ENCODE assay signal across 11 cellular contexts in genomic region chr20:36932476-36933426, GRCh38. TPM values are rescaled to one million over a fixed set of nuclear protein-coding genes. Genes with fewer than 3 reads are reported as not detected.
A peak's percentile ranks its signal among the peaks of the same experiment; 100 is the strongest.
DNase-seq lines count a peak whose midpoint lies in the region; ATAC-seq and TF ChIP-seq lines count a peak whose summit lies in the region.
"Had no signal": no experiment of that assay in that cellular context is flagged by ENCODE, and none has a peak within 500 bp of the region (broad histone marks: within the 10 kb centered on the region; RNA-seq: fewer than 3 reads in every experiment).

No MANE protein-coding gene starts in this region.

- no peaks in the 10 kb centered on the region for H3K9me3 ChIP-seq in uterus

- no peaks in the 10 kb centered on the region for H3K9me3 Mint-ChIP-seq in activated CD4-positive, alpha-beta T cell treated with anti-CD3 and anti-CD28 coated beads, Interleukin-2, amount 10 ng/mL, durations not matched to agents 7 days and 5 days
- no peaks in the 10 kb centered on the region for H3K9me3 Mint-ChIP-seq in activated CD4-positive, alpha-beta memory T cell treated with anti-CD3 and anti-CD28 coated beads for 36 hours
- H3K9me3 Mint-ChIP-seq in stimulated activated effector memory CD8-positive, alpha-beta T cell treated with anti-CD3 and anti-CD28 coated beads, Interleukin-12 subunit alpha, Interleukin-12 subunit beta, amount 100 ng/mL, for 72 hours = no peaks in the 10 kb centered on the region

- intact Hi-C loops in activated CD4-positive, alpha-beta memory T cell treated with anti-CD3 and anti-CD28 coated beads for 36 hours (cut with micrococcal nuclease) = no loop called here
- intact Hi-C loops in uterus (cut with DNase I; ENCODE audit: low total_unique reads) = no loop called here

- POLR2A ChIA-PET in activated CD4-positive, alpha-beta T cell treated with anti-CD3 and anti-CD28 coated beads, Interleukin-2, amount 10 ng/mL, durations not matched to agents 7 days and 5 days (lab: Charles Lee) = no interaction called here
- POLR2A ChIA-PET in activated CD4-positive, alpha-beta memory T cell treated with anti-CD3 and anti-CD28 coated beads for 36 hours (lab: Charles Lee) = no interaction called here

- H3K27me3 Mint-ChIP-seq in activated CD4-positive, alpha-beta T cell treated with anti-CD3 and anti-CD28 coated beads, Interleukin-2, amount 10 ng/mL, durations not matched to agents 7 days and 5 days = no peaks in the 10 kb centered on the region
- no peaks in the 10 kb centered on the region for H3K27me3 Mint-ChIP-seq in activated CD4-positive, alpha-beta memory T cell treated with anti-CD3 and anti-CD28 coated beads for 36 hours

- H3K36me3 Mint-ChIP-seq in activated CD4-positive, alpha-beta T cell treated with anti-CD3 and anti-CD28 coated beads, Interleukin-2, amount 10 ng/mL, durations not matched to agents 7 days and 5 days (ENCODE audit: low read depth) = peaks cover 77% of the 10 kb centered on the region
- H3K36me3 Mint-ChIP-seq in activated CD4-positive, alpha-beta memory T cell treated with anti-CD3 and anti-CD28 coated beads for 36 hours = peaks cover 47% of the 10 kb centered on the region
- peaks cover 100% of the 10 kb centered on the region for H3K36me3 Mint-ChIP-seq in stimulated activated effector memory CD8-positive, alpha-beta T cell treated with anti-CD3 and anti-CD28 coated beads, Interleukin-12 subunit alpha, Interleukin-12 subunit beta, amount 100 ng/mL, for 72 hours

- CTCF ChIA-PET in activated CD4-positive, alpha-beta T cell treated with anti-CD3 and anti-CD28 coated beads, Interleukin-2, amount 10 ng/mL, durations not matched to agents 7 days and 5 days (lab: Charles Lee) = interaction anchor here (1.0 to 1.9 kb wide), 3 partner anchors 9 to 12 kb away, joined by 3 to 6 read pairs (median 5); no protein-coding TSS in a partner anchor
- CTCF ChIA-PET in activated CD4-positive, alpha-beta memory T cell treated with anti-CD3 and anti-CD28 coated beads for 36 hours (lab: Charles Lee) = interaction anchor here (1.1 to 1.5 kb wide), 2 partner anchors 13 to 32 kb away, joined by 3 to 4 read pairs; no protein-coding TSS in a partner anchor

- H3K27ac ChIP-seq in uterus = peak overlapping the region in 1 of 2 donors; percentile 47
- H3K27ac ChIP-seq: PC-9 had no signal

- no peak for TF ChIP-seq CTCF in fibroblast of mammary gland (conservative IDR thresholded peaks at IDR 0.05; ENCODE audit: control insufficient read depth, insufficient read depth, low read depth, low read length)
- no peak for TF ChIP-seq CTCF in uterus (IDR thresholded peaks at IDR 0.05)

- no peak for DNase-seq in activated CD4-positive, alpha-beta T cell treated with anti-CD3 and anti-CD28 coated beads, Interleukin-2, amount 10 ng/mL, durations not matched to agents 7 days and 5 days
- DNase-seq in activated CD4-positive, alpha-beta T cell treated with anti-CD3 and anti-CD28 coated beads, Interleukin-2, amount 50 U/mL, for 4 hours = no peak
- DNase-seq in activated CD4-positive, alpha-beta memory T cell treated with anti-CD3 and anti-CD28 coated beads for 36 hours = no peak
- DNase-seq in fibroblast of mammary gland (ENCODE audit: low read depth) = peak; percentile 61
- no peak for DNase-seq in stimulated activated effector memory CD8-positive, alpha-beta T cell treated with anti-CD3 and anti-CD28 coated beads, Interleukin-12 subunit alpha, Interleukin-12 subunit beta, amount 100 ng/mL, for 72 hours (ENCODE audit: low spot score in 2 of 2)
- DNase-seq in uterus = no peak
- DNase-seq: NCI-H1048, NCI-H226 had no signal

- no peaks in the 10 kb centered on the region for H3K4me1 ChIP-seq in uterus

- no peak overlapping the region for H3K4me3 Mint-ChIP-seq in activated CD4-positive, alpha-beta T cell treated with anti-CD3 and anti-CD28 coated beads, Interleukin-2, amount 10 ng/mL, durations not matched to agents 7 days and 5 days
- no peak overlapping the region for H3K4me3 Mint-ChIP-seq in activated CD4-positive, alpha-beta memory T cell treated with anti-CD3 and anti-CD28 coated beads for 36 hours
- no peak overlapping the region for H3K4me3 Mint-ChIP-seq in stimulated activated effector memory CD8-positive, alpha-beta T cell treated with anti-CD3 and anti-CD28 coated beads, Interleukin-12 subunit alpha, Interleukin-12 subunit beta, amount 100 ng/mL, for 72 hours

- peak overlapping the region; percentile 10 for H3K27ac Mint-ChIP-seq in activated CD4-positive, alpha-beta T cell treated with anti-CD3 and anti-CD28 coated beads, Interleukin-2, amount 10 ng/mL, durations not matched to agents 7 days and 5 days
- H3K27ac Mint-ChIP-seq in activated CD4-positive, alpha-beta memory T cell treated with anti-CD3 and anti-CD28 coated beads for 36 hours = peak overlapping the region; percentile 72
- peak overlapping the region; percentile 29 for H3K27ac Mint-ChIP-seq in stimulated activated effector memory CD8-positive, alpha-beta T cell treated with anti-CD3 and anti-CD28 coated beads, Interleukin-12 subunit alpha, Interleukin-12 subunit beta, amount 100 ng/mL, for 72 hours

- H3K4me1 Mint-ChIP-seq in activated CD4-positive, alpha-beta T cell treated with anti-CD3 and anti-CD28 coated beads, Interleukin-2, amount 10 ng/mL, durations not matched to agents 7 days and 5 days = peaks cover 59% of the 10 kb centered on the region
- peaks cover 56% of the 10 kb centered on the region for H3K4me1 Mint-ChIP-seq in activated CD4-positive, alpha-beta memory T cell treated with anti-CD3 and anti-CD28 coated beads for 36 hours (ENCODE audit: low read depth)
- peaks cover 43% of the 10 kb centered on the region for H3K4me1 Mint-ChIP-seq in stimulated activated effector memory CD8-positive, alpha-beta T cell treated with anti-CD3 and anti-CD28 coated beads, Interleukin-12 subunit alpha, Interleukin-12 subunit beta, amount 100 ng/mL, for 72 hours

- ATAC-seq in stimulated activated effector memory CD8-positive, alpha-beta T cell treated with anti-CD3 and anti-CD28 coated beads, Interleukin-12 subunit alpha, Interleukin-12 subunit beta, amount 100 ng/mL, for 72 hours = no peak
- ATAC-seq in HG03571 (IDR thresholded peaks at IDR 0.05; ENCODE audit: unreplicated experiment) (no peak), HG03457 (IDR thresholded peaks at IDR 0.05; ENCODE audit: unreplicated experiment) (no peak)

- H3K36me3 ChIP-seq in uterus = peaks cover 0 to 3% of the 10 kb centered on the region in 2 donors

- no peak for TF ChIP-seq POLR2A in uterus (IDR thresholded peaks at IDR 0.05)

- no peaks in the 10 kb centered on the region for H3K27me3 ChIP-seq in uterus

- H3K4me3 ChIP-seq in fibroblast of mammary gland (ENCODE audit: control insufficient read depth, low read depth, low read length) (no peak overlapping the region), uterus (no peak overlapping the region)
- H3K4me3 ChIP-seq: PC-9 had no signal

RNA-seq across cellular contexts. Expression of gene SAMHD1, which starts 18.8 kb away (rescaled TPM):
- 100 to 1,000 TPM; 396 to 408 TPM for total RNA-seq in activated CD4-positive, alpha-beta T cell treated with anti-CD3 and anti-CD28 coated beads, Interleukin-2, amount 10 ng/mL, durations not matched to agents 7 days and 5 days
- total RNA-seq in activated CD4-positive, alpha-beta memory T cell treated with anti-CD3 and anti-CD28 coated beads for 36 hours = 10 to 100 TPM; 50.4 to 57.7 TPM
- 100 to 1,000 TPM in 3 of 4 donors, 10 to 100 TPM in 1; 76.8 to 172 (median 104) TPM for total RNA-seq in uterus

RNA-seq across cellular contexts. Expression of gene TLDC2, which starts 56.8 kb away (rescaled TPM):
- not detected for total RNA-seq in activated CD4-positive, alpha-beta T cell treated with anti-CD3 and anti-CD28 coated beads, Interleukin-2, amount 10 ng/mL, durations not matched to agents 7 days and 5 days
- total RNA-seq in activated CD4-positive, alpha-beta memory T cell treated with anti-CD3 and anti-CD28 coated beads for 36 hours = not detected
- 1 to 10 TPM in 2 of 4 donors, not detected in 2; 1.0 TPM for total RNA-seq in uterus
- total RNA-seq: PC-9 had no signal

Comparison
In these comparisons a context has a peak if more than half of its experiments do, and no peak if none do; other contexts are left out.
1. H3K27ac Mint-ChIP-seq: peak in every context shown above with its lines; median percentile 72 in activated CD4-positive, alpha-beta memory T cell treated with anti-CD3 and anti-CD28 coated beads for 36 hours; 29 in stimulated activated effector memory CD8-positive, alpha-beta T cell treated with anti-CD3 and anti-CD28 coated beads, Interleukin-12 subunit alpha, Interleukin-12 subunit beta, amount 100 ng/mL, for 72 hours; 10 in activated CD4-positive, alpha-beta T cell treated with anti-CD3 and anti-CD28 coated beads, Interleukin-2, amount 10 ng/mL, durations not matched to agents 7 days and 5 days.